1 cellular context compared by ENCODE assay signal in the genomic region with DNA sequence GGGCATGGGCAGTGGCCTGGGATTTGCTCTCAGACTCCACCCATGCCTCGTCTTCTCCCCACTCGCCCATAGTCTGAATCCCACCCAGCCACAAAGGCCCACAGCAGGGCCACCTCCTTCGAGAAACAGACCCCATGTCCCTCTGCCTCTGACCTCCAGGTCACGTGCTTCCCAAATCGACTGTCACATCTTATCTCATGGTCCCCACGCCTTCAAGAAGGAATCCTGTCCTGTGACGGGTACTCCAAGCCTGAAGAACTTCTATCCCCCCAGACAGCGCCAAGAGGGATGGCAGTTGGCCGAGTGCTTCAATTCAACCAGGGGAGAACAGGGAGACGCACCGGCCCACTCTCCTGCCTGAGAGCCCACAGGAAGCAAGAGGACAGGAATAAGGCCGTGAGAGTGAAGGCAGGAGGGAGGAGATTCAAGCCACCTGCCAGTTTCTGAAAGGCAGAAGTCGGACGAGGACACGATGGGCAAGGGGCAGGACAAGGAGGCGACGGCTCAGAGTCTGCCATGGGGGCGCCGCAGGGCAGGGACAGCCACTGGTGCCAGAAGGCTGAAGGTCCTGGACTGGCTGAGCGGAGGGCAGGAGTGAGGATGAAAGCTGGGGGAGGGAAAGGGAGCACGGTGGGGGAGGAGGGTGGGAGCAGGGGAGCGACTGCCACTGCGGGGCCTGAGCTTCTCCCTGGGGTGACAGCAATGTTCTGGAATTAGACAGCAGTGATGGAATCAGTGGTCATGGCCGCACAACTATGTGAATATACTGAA.
TF ChIP-seq lines count a peak whose summit lies in the region.

No MANE protein-coding gene starts in this region.

TF ChIP-seq in H1, 55 proteins besides CTCF, POLR2A, EP300 and RAD21:
- TF ChIP-seq KDM1A (IDR thresholded peaks at IDR 0.05; ENCODE audit: borderline replicate concordance, low read length) (no peak), CHD1 (IDR thresholded peaks at IDR 0.05; ENCODE audit: low read depth, low read length) (no peak), POLR2AphosphoS5 (IDR thresholded peaks at IDR 0.05; ENCODE audit: low read depth, low read length) (no peak), TBP (IDR thresholded peaks at IDR 0.05; ENCODE audit: low read depth, low read length) (no peak), BRCA1 (IDR thresholded peaks at IDR 0.05; ENCODE audit: low read depth, low read length) (no peak), MAFK (IDR thresholded peaks at IDR 0.05; ENCODE audit: low read depth, low read length) (no peak), CBX5 (IDR thresholded peaks at IDR 0.05; ENCODE audit: low read depth, low read length) (no peak), EGR1 (IDR thresholded peaks at IDR 0.05; ENCODE audit: borderline replicate concordance, low read depth, low read length) (no peak), ZNF274 (IDR thresholded peaks at IDR 0.05; ENCODE audit: borderline replicate concordance, extremely low read depth, low read length) (no peak), SUZ12 (IDR thresholded peaks at IDR 0.05; ENCODE audit: low read length) (no peak), CREB1 (IDR thresholded peaks at IDR 0.05) (no peak), HDAC6 (IDR thresholded peaks at IDR 0.05; ENCODE audit: low read depth, low read length) (no peak), BCL11A (IDR thresholded peaks at IDR 0.05; ENCODE audit: low read depth in 2 of 2, low read length in 2 of 2) (no peak), ASH2L (IDR thresholded peaks at IDR 0.05; ENCODE audit: low read length) (no peak), CBX8 (IDR thresholded peaks at IDR 0.05; ENCODE audit: borderline replicate concordance, low read depth, low read length) (no peak)
- TF ChIP-seq, protein P1, sequence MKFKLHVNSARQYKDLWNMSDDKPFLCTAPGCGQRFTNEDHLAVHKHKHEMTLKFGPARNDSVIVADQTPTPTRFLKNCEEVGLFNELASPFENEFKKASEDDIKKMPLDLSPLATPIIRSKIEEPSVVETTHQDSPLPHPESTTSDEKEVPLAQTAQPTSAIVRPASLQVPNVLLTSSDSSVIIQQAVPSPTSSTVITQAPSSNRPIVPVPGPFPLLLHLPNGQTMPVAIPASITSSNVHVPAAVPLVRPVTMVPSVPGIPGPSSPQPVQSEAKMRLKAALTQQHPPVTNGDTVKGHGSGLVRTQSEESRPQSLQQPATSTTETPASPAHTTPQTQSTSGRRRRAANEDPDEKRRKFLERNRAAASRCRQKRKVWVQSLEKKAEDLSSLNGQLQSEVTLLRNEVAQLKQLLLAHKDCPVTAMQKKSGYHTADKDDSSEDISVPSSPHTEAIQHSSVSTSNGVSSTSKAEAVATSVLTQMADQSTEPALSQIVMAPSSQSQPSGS (IDR thresholded peaks at IDR 0.05; ENCODE audit: low read length): no peak
- TF ChIP-seq, protein P2, sequence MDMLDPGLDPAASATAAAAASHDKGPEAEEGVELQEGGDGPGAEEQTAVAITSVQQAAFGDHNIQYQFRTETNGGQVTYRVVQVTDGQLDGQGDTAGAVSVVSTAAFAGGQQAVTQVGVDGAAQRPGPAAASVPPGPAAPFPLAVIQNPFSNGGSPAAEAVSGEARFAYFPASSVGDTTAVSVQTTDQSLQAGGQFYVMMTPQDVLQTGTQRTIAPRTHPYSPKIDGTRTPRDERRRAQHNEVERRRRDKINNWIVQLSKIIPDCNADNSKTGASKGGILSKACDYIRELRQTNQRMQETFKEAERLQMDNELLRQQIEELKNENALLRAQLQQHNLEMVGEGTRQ (IDR thresholded peaks at IDR 0.05; ENCODE audit: low read length): no peak
TF ChIP-seq in H1: peak in this region for 0.
